8 cellular contexts compared by ENCODE assay signal in genomic region chr6:33147807-33148666, GRCh38. TPM values are rescaled to one million over a fixed set of nuclear protein-coding genes. Genes with fewer than 3 reads are reported as not detected.
DNase-seq lines count a peak whose midpoint lies in the region; ATAC-seq and TF ChIP-seq lines count a peak whose summit lies in the region.

No MANE protein-coding gene starts in this region.

- peaks cover 2% of the 10 kb centered on the region for H3K36me3 Mint-ChIP-seq in activated CD4-positive, alpha-beta T cell treated with anti-CD3 and anti-CD28 coated beads, Interleukin-2, amount 10 ng/mL, durations not matched to agents 24 days and 14 days (ENCODE audit: low read depth)

- H3K4me3 ChIP-seq in heart left ventricle, result no peak overlapping the region

- TF ChIP-seq POLR2A in heart left ventricle (IDR thresholded peaks at IDR 0.05), result no peak

- peaks cover 4% of the 10 kb centered on the region for H3K9me3 Mint-ChIP-seq in activated CD4-positive, alpha-beta T cell treated with anti-CD3 and anti-CD28 coated beads, Interleukin-2, amount 10 ng/mL, durations not matched to agents 24 days and 14 days

- TF ChIP-seq CTCF in heart left ventricle (IDR thresholded peaks at IDR 0.05), result peak; percentile 58 to 93 (median 72)

- peaks cover 0 to 7% (median 0%) of the 10 kb centered on the region in 12 donors for H3K4me1 ChIP-seq in heart left ventricle

- no peak overlapping the region for H3K4me3 Mint-ChIP-seq in activated CD4-positive, alpha-beta T cell treated with anti-CD3 and anti-CD28 coated beads, Interleukin-2, amount 10 ng/mL, durations not matched to agents 24 days and 14 days

- DNase-seq in heart left ventricle (no peak), left cardiac atrium (no peak), NCI-H2227 treated with DMSO at 0.1 percent for 48 hours (lab: John Stamatoyannopoulos, UW) (peak; percentile 48), dedifferentiated amniotic fluid mesenchymal stem cell (ENCODE audit: extremely low spot score) (peak; percentile 79), myocyte (ENCODE audit: low read depth) (peak; percentile 77)
- DNase-seq in activated CD4-positive, alpha-beta T cell treated with anti-CD3 and anti-CD28 coated beads, Interleukin-2, amount 10 ng/mL, durations not matched to agents 24 days and 14 days, result no peak

- H3K4me1 Mint-ChIP-seq in activated CD4-positive, alpha-beta T cell treated with anti-CD3 and anti-CD28 coated beads, Interleukin-2, amount 10 ng/mL, durations not matched to agents 24 days and 14 days, result peaks cover 3% of the 10 kb centered on the region

- intact Hi-C loops in heart left ventricle (cut with DNase I) (loop anchor here in 5 of 10 donors (1.0 to 5.0 kb wide), 5 partner anchors 29 to 136 kb away; no protein-coding TSS in a partner anchor), left cardiac atrium (cut with DNase I) (no loop called here)
- intact Hi-C loops in activated CD4-positive, alpha-beta T cell treated with anti-CD3 and anti-CD28 coated beads, Interleukin-2, amount 10 ng/mL, durations not matched to agents 24 days and 14 days (cut with micrococcal nuclease), result loop anchor here (2.0 to 5.0 kb wide), 2 partner anchors 25 to 136 kb away; no protein-coding TSS in a partner anchor

- peaks cover 0 to 15% (median 4%) of the 10 kb centered on the region in 9 donors for H3K27me3 ChIP-seq in heart left ventricle

- ATAC-seq in heart left ventricle, result peak in 1 of 4 donors; percentile 54
- ATAC-seq in left cardiac atrium, result no peak
- no peak for ATAC-seq in GM21381 (IDR thresholded peaks at IDR 0.05; ENCODE audit: unreplicated experiment)
- ATAC-seq in HG02938 (IDR thresholded peaks at IDR 0.05; ENCODE audit: unreplicated experiment), result no peak

- H3K36me3 ChIP-seq in heart left ventricle, result no peaks in the 10 kb centered on the region

- no peak overlapping the region for H3K27ac Mint-ChIP-seq in activated CD4-positive, alpha-beta T cell treated with anti-CD3 and anti-CD28 coated beads, Interleukin-2, amount 10 ng/mL, durations not matched to agents 24 days and 14 days

- H3K27ac ChIP-seq in heart left ventricle, result no peak overlapping the region

- 45 to 48% (median 47%) methylated on average over 8 of the region's 8 CpGs for WGBS in heart left ventricle, 4 donors

- peaks cover 0 to 18% (median 10%) of the 10 kb centered on the region in 12 donors for H3K9me3 ChIP-seq in heart left ventricle

- H3K27me3 Mint-ChIP-seq in activated CD4-positive, alpha-beta T cell treated with anti-CD3 and anti-CD28 coated beads, Interleukin-2, amount 10 ng/mL, durations not matched to agents 24 days and 14 days, result peaks cover 31% of the 10 kb centered on the region

RNA-seq across cellular contexts. Expression of gene COL11A2, which starts 44.2 kb away (rescaled TPM):
- total RNA-seq in heart left ventricle (1 to 10 TPM in 4 of 9 donors, under 1 TPM in 5; 0.42 to 2.3 (median 0.93) TPM), left cardiac atrium (1 to 10 TPM in 1 of 2 donors, under 1 TPM in 1; 0.94 to 1.3 TPM), myocyte (0.96 and 1.9 TPM in 2 replicates)
- polyA plus RNA-seq in heart left ventricle, result 1 to 10 TPM in 1 of 2 donors, under 1 TPM in 1; 0.39 to 4.9 TPM
- polyA plus RNA-seq in myocyte (2012), result 1.2 TPM
- total RNA-seq in activated CD4-positive, alpha-beta T cell treated with anti-CD3 and anti-CD28 coated beads, Interleukin-2, amount 10 ng/mL, durations not matched to agents 24 days and 14 days, result 0.47 and 0.56 TPM in 2 replicates

RNA-seq across cellular contexts. Expression of gene RXRB, which starts 52.4 kb away (rescaled TPM):
- total RNA-seq in heart left ventricle (10 to 100 TPM; 20.7 to 39.6 (median 33.4) TPM), left cardiac atrium (10 to 100 TPM; 32.5 to 39.5 TPM), myocyte (29.3 and 36.9 TPM in 2 replicates)
- 10 to 100 TPM; 24.6 to 29.8 TPM for polyA plus RNA-seq in heart left ventricle
- polyA plus RNA-seq in myocyte (2012), result 56.5 TPM
- total RNA-seq in activated CD4-positive, alpha-beta T cell treated with anti-CD3 and anti-CD28 coated beads, Interleukin-2, amount 10 ng/mL, durations not matched to agents 24 days and 14 days, result 46.6 and 48.0 TPM in 2 replicates

RNA-seq across cellular contexts. Expression of gene SLC39A7, which starts 52.6 kb away (rescaled TPM):
- total RNA-seq in heart left ventricle (10 to 100 TPM; 42.4 to 70.4 (median 55.3) TPM), left cardiac atrium (100 to 1,000 TPM in 1 of 2 donors, 10 to 100 TPM in 1; 80.1 to 132 TPM), myocyte (95.9 and 162 TPM in 2 replicates)
- 100 to 1,000 TPM in 1 of 2 donors, 10 to 100 TPM in 1; 39.9 to 197 TPM for polyA plus RNA-seq in heart left ventricle
- polyA plus RNA-seq in myocyte (2012), result 267 TPM
- 61.7 and 63.9 TPM in 2 replicates for total RNA-seq in activated CD4-positive, alpha-beta T cell treated with anti-CD3 and anti-CD28 coated beads, Interleukin-2, amount 10 ng/mL, durations not matched to agents 24 days and 14 days

RNA-seq across cellular contexts. Expression of gene HSD17B8, which starts 56.4 kb away (rescaled TPM):
- total RNA-seq in heart left ventricle (10 to 100 TPM; 15.8 to 31.7 (median 18.8) TPM), left cardiac atrium (10 to 100 TPM; 13.3 to 14.3 TPM), myocyte (9.4 and 15.9 TPM in 2 replicates)
- 10 to 100 TPM; 16.7 to 17.9 TPM for polyA plus RNA-seq in heart left ventricle
- polyA plus RNA-seq in myocyte (2012), result 14.9 TPM
- 18.2 and 18.3 TPM in 2 replicates for total RNA-seq in activated CD4-positive, alpha-beta T cell treated with anti-CD3 and anti-CD28 coated beads, Interleukin-2, amount 10 ng/mL, durations not matched to agents 24 days and 14 days

Comparison
In these comparisons a context has a peak if more than half of its experiments do, and no peak if none do; other contexts are left out.
1. DNase-seq: peak in NCI-H2227 treated with DMSO at 0.1 percent for 48 hours (single experiment), dedifferentiated amniotic fluid mesenchymal stem cell (single experiment) and myocyte (single experiment); none in heart left ventricle (0 of 5), left cardiac atrium (single experiment) and activated CD4-positive, alpha-beta T cell treated with anti-CD3 and anti-CD28 coated beads, Interleukin-2, amount 10 ng/mL, durations not matched to agents 24 days and 14 days (single experiment).